In genomic region chr13:76505437-76505836, GRCh38 we compare ENCODE assay signal across 8 cellular contexts.
"Had no signal": no experiment of that assay in that cellular context is flagged by ENCODE, and none has a peak within 500 bp of the region (broad histone marks: within the 10 kb centered on the region; RNA-seq: fewer than 3 reads in every experiment).

No MANE protein-coding gene starts in this region.

- H2AFZ ChIP-seq: GM23248 had no signal

- H3K9ac ChIP-seq: GM23248 had no signal

- H3K4me1 ChIP-seq: HAP-1 had no signal

- H3K27ac ChIP-seq: GM23248, HL-60 had no signal

- DNase-seq: GM23248, GOT3, H7, HFFc6, KG1 had no signal

- H3K9me3 ChIP-seq: HAP-1 had no signal

- H3K4me3 ChIP-seq: GM23248, HAP-1 had no signal

- H3K36me3 ChIP-seq: HAP-1 had no signal

- ATAC-seq: HCT116 had no signal
